In genomic region chrX:1491851-1492349, GRCh38 we compare ENCODE assay signal across 9 cellular contexts. TPM values are rescaled to one million over a fixed set of nuclear protein-coding genes. Genes with fewer than 3 reads are reported as not detected.
DNase-seq lines count a peak whose midpoint lies in the region; ATAC-seq and FAIRE-seq lines count a peak whose summit lies in the region.
"Had no signal": no experiment of that assay in that cellular context is flagged by ENCODE, and none has a peak within 500 bp of the region (broad histone marks: within the 10 kb centered on the region; RNA-seq: fewer than 3 reads in every experiment).

No MANE protein-coding gene starts in this region.

- no peaks in the 10 kb centered on the region for H3K9me3 ChIP-seq in right cardiac atrium (ENCODE audit: control insufficient read depth, low read length)

- H3K4me3 Mint-ChIP-seq in activated naive CD8-positive, alpha-beta T cell treated with anti-CD3 and anti-CD28 coated beads for 36 hours: peak overlapping the region; percentile 29

- in situ Hi-C loops in KBM-7 (cut with MboI; ENCODE audit: low pct_unique_long_range_greater_than_20kb, low sequenced_read_pairs): no loop called here

- no peak overlapping the region for H3K4me3 ChIP-seq in right cardiac atrium (ENCODE audit: low read length)

- no peaks in the 10 kb centered on the region for H3K27me3 ChIP-seq in right cardiac atrium (ENCODE audit: control insufficient read depth, insufficient read depth)

- no peaks in the 10 kb centered on the region for H3K4me1 ChIP-seq in right cardiac atrium (ENCODE audit: control insufficient read depth, insufficient read depth, low read length)

- peaks cover 9% of the 10 kb centered on the region for H3K9me3 Mint-ChIP-seq in activated naive CD8-positive, alpha-beta T cell treated with anti-CD3 and anti-CD28 coated beads for 36 hours

- DNase-seq in GM18507 (ENCODE audit: extremely low spot score, insufficient read length, low read depth) (no peak), KBM-7 (peak; percentile 81), NCI-H1105 (lab: John Stamatoyannopoulos, UW) (no peak), NCI-H2227 treated with DMSO at 0.1 percent for 48 hours (lab: John Stamatoyannopoulos, UW) (no peak), right cardiac atrium (no peak)
- DNase-seq in activated naive CD8-positive, alpha-beta T cell treated with anti-CD3 and anti-CD28 coated beads for 36 hours: peak; percentile 69
- peak; percentile 70 for DNase-seq in stimulated activated CD4-positive, alpha-beta T cell treated with anti-CD3 and anti-CD28 coated beads, Interleukin-1b, Interleukin-23, amount 100 ng/mL, for 48 hours

- peak; percentile 99 for FAIRE-seq in GM18507 (lab: Jason Lieb, UNC)
- FAIRE-seq: TTC549 had no signal

- ATAC-seq in GM21786 (IDR thresholded peaks at IDR 0.05; ENCODE audit: unreplicated experiment) (peak; percentile 75), right cardiac atrium (no peak)

- H3K27ac Mint-ChIP-seq in activated naive CD8-positive, alpha-beta T cell treated with anti-CD3 and anti-CD28 coated beads for 36 hours: peak overlapping the region; percentile 47

- WGBS in right cardiac atrium: 86% methylated on average over 6 of the region's 6 CpGs

- H3K27me3 Mint-ChIP-seq in activated naive CD8-positive, alpha-beta T cell treated with anti-CD3 and anti-CD28 coated beads for 36 hours: no peaks in the 10 kb centered on the region

- H3K27ac ChIP-seq in right cardiac atrium (ENCODE audit: low read length): no peak overlapping the region

- peaks cover 22% of the 10 kb centered on the region for H3K4me1 Mint-ChIP-seq in activated naive CD8-positive, alpha-beta T cell treated with anti-CD3 and anti-CD28 coated beads for 36 hours

- H3K36me3 Mint-ChIP-seq in activated naive CD8-positive, alpha-beta T cell treated with anti-CD3 and anti-CD28 coated beads for 36 hours: peaks cover 24% of the 10 kb centered on the region

- intact Hi-C loops in right cardiac atrium (cut with DNase I): no loop called here

RNA-seq across cellular contexts. Expression of gene ASMTL, which starts 39.2 kb away (rescaled TPM):
- total RNA-seq in activated naive CD8-positive, alpha-beta T cell treated with anti-CD3 and anti-CD28 coated beads for 36 hours: 10 to 100 TPM; 29.4 to 30.5 TPM
- total RNA-seq in right cardiac atrium: 10 to 100 TPM; 30.3 to 34.4 (median 34.1) TPM
- polyA plus RNA-seq in right cardiac atrium: 27.7 TPM

RNA-seq across cellular contexts. Expression of gene P2RY8, which starts 45.1 kb away (rescaled TPM):
- 10 to 100 TPM; 12.5 to 13.3 TPM for total RNA-seq in activated naive CD8-positive, alpha-beta T cell treated with anti-CD3 and anti-CD28 coated beads for 36 hours
- total RNA-seq in right cardiac atrium: 1 to 10 TPM; 1.6 to 3.8 (median 2.2) TPM
- 2.2 TPM for polyA plus RNA-seq in right cardiac atrium

Comparison
In these comparisons a context has a peak if more than half of its experiments do, and no peak if none do; other contexts are left out.
1. DNase-seq: peak in KBM-7 (single experiment), activated naive CD8-positive, alpha-beta T cell treated with anti-CD3 and anti-CD28 coated beads for 36 hours (single experiment) and stimulated activated CD4-positive, alpha-beta T cell treated with anti-CD3 and anti-CD28 coated beads, Interleukin-1b, Interleukin-23, amount 100 ng/mL, for 48 hours (single experiment); none in GM18507 (single experiment), NCI-H1105 (single experiment), NCI-H2227 treated with DMSO at 0.1 percent for 48 hours (single experiment) and right cardiac atrium (0 of 3).